10 cellular contexts compared by ENCODE assay signal in genomic region chr14:88599321-88599720, GRCh38. TPM values are rescaled to one million over a fixed set of nuclear protein-coding genes. Genes with fewer than 3 reads are reported as not detected.
DNase-seq lines count a peak whose midpoint lies in the region; ATAC-seq, FAIRE-seq and TF ChIP-seq lines count a peak whose summit lies in the region.
"Had no signal": no experiment of that assay in that cellular context is flagged by ENCODE, and none has a peak within 500 bp of the region (broad histone marks: within the 10 kb centered on the region; RNA-seq: fewer than 3 reads in every experiment).

No MANE protein-coding gene starts in this region.

- H3K36me3 Mint-ChIP-seq in central memory CD8-positive, alpha-beta T cell (ENCODE audit: insufficient read depth), result peaks cover 34% of the 10 kb centered on the region
- H3K36me3 Mint-ChIP-seq in glutamatergic neuron (ENCODE audit: unreplicated experiment), result peaks cover 21% of the 10 kb centered on the region

- no peak for FAIRE-seq in urothelium cell line (lab: Jason Lieb, UNC)
- FAIRE-seq: astrocyte had no signal

- ATAC-seq in GM18858 (IDR thresholded peaks at IDR 0.05; ENCODE audit: unreplicated experiment), result peak; percentile 21
- ATAC-seq in HG03060 (IDR thresholded peaks at IDR 0.05; ENCODE audit: low read depth, unreplicated experiment), result peak; percentile 22
- no peak for ATAC-seq in central memory CD8-positive, alpha-beta T cell (replicated peaks; ENCODE audit: extremely low read depth, poor library complexity, severe bottlenecking)
- ATAC-seq in GM21737 (IDR thresholded peaks at IDR 0.05; ENCODE audit: unreplicated experiment), result no peak

- peak; percentile 31 for DNase-seq in GM20000 (ENCODE audit: low spot score)
- no peak for DNase-seq in central memory CD8-positive, alpha-beta T cell (ENCODE audit: low spot score in 2 of 2)
- DNase-seq in dermis blood vessel endothelial cell, result no peak
- DNase-seq in glutamatergic neuron, result no peak
- DNase-seq in urothelium cell line (ENCODE audit: low spot score), result no peak
- DNase-seq: NCI-H2029 treated with DMSO at 0.1 percent for 48 hours had no signal

- no peaks in the 10 kb centered on the region for H3K9me3 Mint-ChIP-seq in central memory CD8-positive, alpha-beta T cell
- H3K9me3 Mint-ChIP-seq in glutamatergic neuron (ENCODE audit: unreplicated experiment), result peaks cover 3% of the 10 kb centered on the region

- peaks cover 33% of the 10 kb centered on the region for H3K4me1 Mint-ChIP-seq in central memory CD8-positive, alpha-beta T cell
- H3K4me1 Mint-ChIP-seq in glutamatergic neuron (ENCODE audit: low read depth, unreplicated experiment), result peaks cover 9% of the 10 kb centered on the region

- H3K27me3 Mint-ChIP-seq in central memory CD8-positive, alpha-beta T cell, result no peaks in the 10 kb centered on the region
- peaks cover 2% of the 10 kb centered on the region for H3K27me3 Mint-ChIP-seq in glutamatergic neuron (ENCODE audit: unreplicated experiment)

- H3K4me3 Mint-ChIP-seq in central memory CD8-positive, alpha-beta T cell, result no peak overlapping the region
- H3K4me3 Mint-ChIP-seq in glutamatergic neuron (ENCODE audit: unreplicated experiment), result no peak overlapping the region

- peak overlapping the region; percentile 93 for H3K27ac Mint-ChIP-seq in central memory CD8-positive, alpha-beta T cell (ENCODE audit: low read depth)
- H3K27ac Mint-ChIP-seq in glutamatergic neuron (ENCODE audit: unreplicated experiment), result no peak overlapping the region

- TF ChIP-seq CTCF in GM20000 (IDR thresholded peaks at IDR 0.05; ENCODE audit: extremely low read depth, missing control alignments), result no peak
- TF ChIP-seq CTCF in glutamatergic neuron (IDR thresholded peaks at IDR 0.05; ENCODE audit: partially characterized antibody, unreplicated experiment), result no peak

RNA-seq across cellular contexts. Expression of gene ZC3H14, which starts 36.5 kb away (rescaled TPM):
- 61.4 and 65.9 TPM in 2 replicates for total RNA-seq in dermis blood vessel endothelial cell
- 59.6 TPM for total RNA-seq in glutamatergic neuron (ENCODE audit: unreplicated experiment)

RNA-seq across cellular contexts. Expression of gene PTPN21, which starts 44.5 kb away (rescaled TPM):
- 6.3 and 7.3 TPM in 2 replicates for total RNA-seq in dermis blood vessel endothelial cell
- 63.0 TPM for total RNA-seq in glutamatergic neuron (ENCODE audit: unreplicated experiment)

Comparison
In these comparisons a context has a peak if more than half of its experiments do, and no peak if none do; other contexts are left out.
1. ATAC-seq: peak in GM18858 (single experiment) and HG03060 (single experiment); none in central memory CD8-positive, alpha-beta T cell (single experiment) and GM21737 (single experiment).